ENCODE assay signal across 19 cellular contexts in the genomic region with DNA sequence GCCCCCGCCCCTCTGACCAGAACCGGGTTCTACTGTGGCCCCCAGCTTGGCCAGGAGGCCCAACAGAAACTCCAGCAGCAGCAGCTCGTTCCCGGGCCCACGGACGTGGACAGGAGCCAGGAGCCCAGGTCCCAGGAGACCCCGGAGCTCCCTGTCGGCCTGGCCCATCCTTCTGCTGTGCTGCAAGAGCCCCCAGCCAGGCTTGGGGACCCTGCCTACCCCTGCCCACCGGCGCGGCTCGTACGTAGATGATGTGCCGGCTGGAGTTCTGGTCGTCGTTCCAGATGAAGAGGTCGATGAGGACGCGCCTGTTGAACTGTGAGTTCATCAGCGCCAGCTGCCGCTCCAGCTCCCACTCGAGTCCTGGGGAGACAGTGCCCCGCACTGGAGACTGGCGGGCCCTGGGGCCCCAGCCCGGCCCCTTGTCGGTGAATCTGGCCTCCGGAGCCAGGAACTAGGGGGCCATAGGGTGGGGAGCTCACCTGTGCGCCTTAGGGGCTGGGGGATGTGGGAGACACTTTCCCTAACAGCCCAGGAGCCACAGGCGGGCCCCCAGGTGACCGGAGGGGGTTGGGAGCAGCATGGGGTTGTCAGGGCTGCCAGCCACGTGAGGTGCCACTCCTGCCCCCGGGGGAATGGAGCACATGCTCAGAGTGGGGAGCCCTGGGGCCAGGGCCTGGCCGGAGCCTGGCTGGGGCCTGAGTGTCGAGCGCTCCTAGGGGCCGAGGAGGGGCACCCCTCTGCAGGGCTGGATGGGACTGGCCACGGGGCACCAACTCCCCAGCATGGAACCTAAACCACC. TPM values are rescaled to one million over a fixed set of nuclear protein-coding genes. Genes with fewer than 3 reads are reported as not detected.
"Had no signal": no experiment of that assay in that cellular context is flagged by ENCODE, and none has a peak within 500 bp of the region (broad histone marks: within the 10 kb centered on the region; RNA-seq: fewer than 3 reads in every experiment).

No MANE protein-coding gene starts in this region.

- H3K27ac Mint-ChIP-seq: activated naive CD8-positive, alpha-beta T cell treated with anti-CD3 and anti-CD28 coated beads for 36 hours; naive thymus-derived CD4-positive, alpha-beta T cell; T-cell had no signal

- ATAC-seq: heart left ventricle; naive thymus-derived CD4-positive, alpha-beta T cell; psoas muscle; stimulated activated naive CD8-positive, alpha-beta T cell treated with anti-CD3 and anti-CD28 coated beads, Interleukin-15, Interleukin-2, amounts not matched to agents 100 U/mL and 50 U/mL, for 24 hours; T-cell had no signal

- H3K27ac ChIP-seq: breast epithelium, heart left ventricle, psoas muscle, uterus had no signal

- H3K4me1 ChIP-seq: breast epithelium, psoas muscle, uterus had no signal

- H3K4me3 ChIP-seq: breast epithelium, heart left ventricle, psoas muscle, uterus had no signal

- H3K4me1 Mint-ChIP-seq: activated naive CD8-positive, alpha-beta T cell treated with anti-CD3 and anti-CD28 coated beads for 36 hours; naive thymus-derived CD4-positive, alpha-beta T cell; T-cell had no signal

- H3K36me3 Mint-ChIP-seq: activated naive CD8-positive, alpha-beta T cell treated with anti-CD3 and anti-CD28 coated beads for 36 hours; naive thymus-derived CD4-positive, alpha-beta T cell; T-cell had no signal

- H3K4me3 Mint-ChIP-seq: activated naive CD8-positive, alpha-beta T cell treated with anti-CD3 and anti-CD28 coated beads for 36 hours; naive thymus-derived CD4-positive, alpha-beta T cell; T-cell had no signal

- H3K9me3 ChIP-seq: breast epithelium, heart left ventricle, psoas muscle, uterus had no signal

- H3K9me3 Mint-ChIP-seq: activated naive CD8-positive, alpha-beta T cell treated with anti-CD3 and anti-CD28 coated beads for 36 hours; T-cell had no signal

- H3K36me3 ChIP-seq: breast epithelium, heart left ventricle, uterus had no signal

- DNase-seq: activated CD4-positive, alpha-beta T cell treated with anti-CD3 and anti-CD28 coated beads for 48 hours; activated CD8-positive, alpha-beta memory T cell treated with anti-CD3 and anti-CD28 coated beads for 24 hours; activated effector memory CD4-positive, alpha-beta T cell treated with anti-CD3 and anti-CD28 coated beads, Interleukin-2, amount 50 U/mL, for 16 hours; activated naive CD8-positive, alpha-beta T cell treated with anti-CD3 and anti-CD28 coated beads for 36 hours; anterior cingulate cortex; effector CD4-positive, alpha-beta T cell; foreskin melanocyte; midbrain; occipital lobe; stimulated activated CD4-positive, alpha-beta T cell treated with anti-CD3 and anti-CD28 coated beads, Interleukin-2, amount 100 ng/mL, for 48 hours; stimulated activated naive CD8-positive, alpha-beta T cell treated with anti-CD3 and anti-CD28 coated beads, Interleukin-15, Interleukin-2, amounts not matched to agents 100 U/mL and 50 U/mL, for 24 hours; uterus had no signal

- H3K27me3 Mint-ChIP-seq: activated naive CD8-positive, alpha-beta T cell treated with anti-CD3 and anti-CD28 coated beads for 36 hours had no signal

RNA-seq across cellular contexts. Expression of a gene that starts 26.6 kb away (rescaled TPM):
- total RNA-seq: SK-MEL-5 had no signal
- polyA plus RNA-seq: keratinocyte had no signal
